20 cellular contexts compared by ENCODE assay signal in genomic region chr2:37904450-37904849, GRCh38. TPM values are rescaled to one million over a fixed set of nuclear protein-coding genes. Genes with fewer than 3 reads are reported as not detected.
A peak's percentile ranks its signal among the peaks of the same experiment; 100 is the strongest.
DNase-seq lines count a peak whose midpoint lies in the region; ATAC-seq and TF ChIP-seq lines count a peak whose summit lies in the region.
"Had no signal": no experiment of that assay in that cellular context is flagged by ENCODE, and none has a peak within 500 bp of the region (broad histone marks: within the 10 kb centered on the region; RNA-seq: fewer than 3 reads in every experiment).

No MANE protein-coding gene starts in this region.

- H3F3A ChIP-seq in GM23338 (replicated peaks; ENCODE audit: low read depth) = no peaks in the 10 kb centered on the region

- H3K27ac ChIP-seq in GM23338 (ENCODE audit: low read depth) (no peak overlapping the region), hepatocyte (peak overlapping the region; percentile 34), mucosa of rectum (ENCODE audit: low read depth in 2 of 2, low read length in 2 of 2) (peak overlapping the region; percentile 68 to 82)
- H3K27ac ChIP-seq: 22Rv1, BLaER1, C4-2B, GM23248 had no signal

- H3K4me2 ChIP-seq in GM23338 (no peak overlapping the region), hepatocyte (no peak overlapping the region)
- H3K4me2 ChIP-seq: BLaER1 had no signal

- H3K27ac Mint-ChIP-seq in GM23338 (no peak overlapping the region), T-helper 17 cell (peak overlapping the region; percentile 47)
- H3K27ac Mint-ChIP-seq: B cell; CD4-positive, CD25-positive, alpha-beta regulatory T cell; CD8-positive, alpha-beta T cell; H9 had no signal

- ATAC-seq in GM23338 (no peak), T-helper 17 cell (no peak)
- ATAC-seq: CD8-positive, alpha-beta T cell; HCT116 had no signal

- H3K27me3 ChIP-seq in GM23338 (ENCODE audit: insufficient read depth) (no peaks in the 10 kb centered on the region), hepatocyte (no peaks in the 10 kb centered on the region), mucosa of rectum (ENCODE audit: control insufficient read depth in 2 of 2, insufficient read depth in 2 of 2, low read length in 2 of 2) (no peaks in the 10 kb centered on the region)
- H3K27me3 ChIP-seq: BLaER1 had no signal

- H3K27me3 Mint-ChIP-seq in GM23338 (ENCODE audit: insufficient read depth, low read depth, poor library complexity) (no peaks in the 10 kb centered on the region), T-helper 17 cell (peaks cover 19% of the 10 kb centered on the region)

- TF ChIP-seq CTCF in GM23338 (conservative IDR thresholded peaks at IDR 0.05; ENCODE audit: low read depth in 2 of 2) = no peak
- no peak for TF ChIP-seq CTCF in hepatocyte (IDR thresholded peaks at IDR 0.05; ENCODE audit: poor library complexity)

- H4K20me1 ChIP-seq in GM23338 (replicated peaks; ENCODE audit: insufficient read depth) (no peaks in the 10 kb centered on the region), hepatocyte (ENCODE audit: insufficient read depth, poor library complexity, severe bottlenecking) (no peaks in the 10 kb centered on the region)
- H4K20me1 ChIP-seq: BLaER1 had no signal

- H3K9me2 ChIP-seq in GM23338 (ENCODE audit: insufficient read depth) (no peaks in the 10 kb centered on the region), hepatocyte (replicated peaks; ENCODE audit: insufficient read depth) (no peaks in the 10 kb centered on the region)

- H3K9me3 ChIP-seq in T-helper 17 cell (ENCODE audit: control insufficient read depth, low read length, poor library complexity, severe bottlenecking) (no peaks in the 10 kb centered on the region), hepatocyte (ENCODE audit: low read depth) (no peaks in the 10 kb centered on the region), mucosa of rectum (ENCODE audit: control insufficient read depth in 2 of 2, low read length in 2 of 2) (no peaks in the 10 kb centered on the region)
- H3K9me3 ChIP-seq: Caco-2 had no signal

- H3K4me1 ChIP-seq in GM23338 (ENCODE audit: insufficient read depth) (0 out of 2 replicates have a peak, but pooled peaks cover 3% of the 10 kb centered on the region), hepatocyte (ENCODE audit: insufficient read depth) (no peaks in the 10 kb centered on the region), mucosa of rectum (ENCODE audit: control insufficient read depth in 2 of 2, insufficient read depth in 2 of 2, low read length in 2 of 2) (peaks cover 4 to 17% of the 10 kb centered on the region in 2 donors)
- H3K4me1 ChIP-seq: BLaER1 had no signal

- DNase-seq in GM23338 (ENCODE audit: low spot score) (no peak), T-helper 17 cell (no peak), hepatocyte (ENCODE audit: low spot score) (no peak), Kasumi-1 (lab: John Stamatoyannopoulos, UW) (no peak), dermis blood vessel endothelial cell (no peak), NCI-H69 (lab: John Stamatoyannopoulos, UW) (no peak)
- DNase-seq in stimulated activated CD4-positive, alpha-beta T cell treated with anti-CD3 and anti-CD28 coated beads, Interleukin-4, amount 100 ng/mL, for 24 hours = no peak
- DNase-seq: Caco-2; CD4-positive, CD25-positive, alpha-beta regulatory T cell; CD8-positive, alpha-beta T cell; DMS153; DND-41; GM23248; H9 had no signal

- H2AFZ ChIP-seq in GM23338 = peak overlapping the region; percentile 47; the same call in 1 of the 2 replicates
- no peak overlapping the region for H2AFZ ChIP-seq in hepatocyte
- H2AFZ ChIP-seq: GM23248 had no signal

- H3K9me3 Mint-ChIP-seq in GM23338 = peaks cover 9% of the 10 kb centered on the region; the same call in 2 of the 3 replicates
- H3K9me3 Mint-ChIP-seq: CD8-positive, alpha-beta T cell had no signal

- peak overlapping the region in 1 of 2 donors; percentile 25 for H3K9ac ChIP-seq in mucosa of rectum (ENCODE audit: low read depth in 1 of 2, low read length in 2 of 2)
- H3K9ac ChIP-seq: BLaER1, GM23248 had no signal

- H3K4me3 ChIP-seq in GM23338 (no peak overlapping the region), hepatocyte (no peak overlapping the region), mucosa of rectum (ENCODE audit: low read length in 2 of 2) (peak overlapping the region in 1 of 2 donors; percentile 20)
- H3K4me3 ChIP-seq: BLaER1, GM23248 had no signal

- no peaks in the 10 kb centered on the region for H3K36me3 ChIP-seq in GM23338 (ENCODE audit: insufficient read depth)
- no peaks in the 10 kb centered on the region for H3K36me3 ChIP-seq in hepatocyte (replicated peaks; ENCODE audit: insufficient read depth, low read depth)
- H3K36me3 ChIP-seq in mucosa of rectum (ENCODE audit: control insufficient read depth in 2 of 2, insufficient read depth in 2 of 2, low read length in 2 of 2) = no peaks in the 10 kb centered on the region
- H3K36me3 ChIP-seq: BLaER1 had no signal

- H3K4me1 Mint-ChIP-seq in GM23338 (peaks cover 4% of the 10 kb centered on the region; the same call in 2 of the 3 replicates), T-helper 17 cell (no peaks in the 10 kb centered on the region)
- H3K4me1 Mint-ChIP-seq: B cell; CD4-positive, CD25-positive, alpha-beta regulatory T cell had no signal

- H3K79me2 ChIP-seq in GM23338 (replicated peaks; ENCODE audit: insufficient read depth) (no peaks in the 10 kb centered on the region), hepatocyte (no peaks in the 10 kb centered on the region)

- 80% methylated on average over 3 of the region's 3 CpGs for WGBS in hepatocyte (ENCODE audit: low lambda C conversion rate, missing lambda C conversion rate)

- H3K36me3 Mint-ChIP-seq in GM23338 (ENCODE audit: low read depth) (no peaks in the 10 kb centered on the region), T-helper 17 cell (ENCODE audit: low read depth) (peaks cover 5% of the 10 kb centered on the region)
- H3K36me3 Mint-ChIP-seq: CD4-positive, CD25-positive, alpha-beta regulatory T cell; CD8-positive, alpha-beta T cell had no signal

- H3K4me3 Mint-ChIP-seq in GM23338 (no peak overlapping the region), T-helper 17 cell (no peak overlapping the region)
- H3K4me3 Mint-ChIP-seq: B cell; CD4-positive, CD25-positive, alpha-beta regulatory T cell; CD8-positive, alpha-beta T cell; H9 had no signal

TF ChIP-seq in GM23338, 12 proteins besides CTCF, POLR2A, EP300 and RAD21:
- TF ChIP-seq ETS1 (IDR thresholded peaks at IDR 0.05) (no peak), STAT1 (IDR thresholded peaks at IDR 0.05; ENCODE audit: unreplicated experiment) (no peak), CREB1 (CRISPR knock-in tag; IDR thresholded peaks at IDR 0.05; ENCODE audit: low read depth) (no peak)

RNA-seq across cellular contexts. Expression of gene RMDN2, which starts 20.6 kb away (rescaled TPM):
- 2.7 and 3.4 TPM in 2 replicates for total RNA-seq in GM23338 (2014; rRNA removed; shearing (Covaris generic))
- polyA plus RNA-seq in GM23338 (2016; fragmentation: Nextera tagmentation; extraction: Ambion mirVana) (3.2 and 3.6 TPM in 2 replicates), hepatocyte (7.8 and 9.3 TPM in 2 replicates)
- total RNA-seq in T-helper 17 cell (1 to 10 TPM; 1.8 to 3.4 TPM), hepatocyte (14.6 and 16.5 TPM in 2 replicates), dermis blood vessel endothelial cell (3.1 and 4.3 TPM in 2 replicates)
